In genomic region chr19:55172741-55173140, GRCh38 we compare ENCODE assay signal across 11 cellular contexts. TPM values are rescaled to one million over a fixed set of nuclear protein-coding genes. Genes with fewer than 3 reads are reported as not detected.
A peak's percentile ranks its signal among the peaks of the same experiment; 100 is the strongest.
DNase-seq lines count a peak whose midpoint lies in the region; TF ChIP-seq lines count a peak whose summit lies in the region.
"Had no signal": no experiment of that assay in that cellular context is flagged by ENCODE, and none has a peak within 500 bp of the region (broad histone marks: within the 10 kb centered on the region; RNA-seq: fewer than 3 reads in every experiment).

No MANE protein-coding gene starts in this region.

- H3K4me3 ChIP-seq in endodermal cell (ENCODE audit: low read length) = peak overlapping the region; percentile 81
- peak overlapping the region; percentile 64 for H3K4me3 ChIP-seq in neural progenitor cell

- peaks cover 95% of the 10 kb centered on the region for H3K27me3 Mint-ChIP-seq in endodermal cell (ENCODE audit: insufficient read depth)
- H3K27me3 Mint-ChIP-seq in neural progenitor cell (ENCODE audit: insufficient read depth, low read depth) = peaks cover 46% of the 10 kb centered on the region

- H3K4me1 Mint-ChIP-seq in endodermal cell = no peaks in the 10 kb centered on the region
- H3K4me1 Mint-ChIP-seq in neural progenitor cell = peaks cover 24% of the 10 kb centered on the region

- H3K27me3 ChIP-seq in endodermal cell (ENCODE audit: control insufficient read depth, insufficient read depth, low read length, poor library complexity, severe bottlenecking) (peaks cover 71% of the 10 kb centered on the region), neural progenitor cell (peaks cover 94% of the 10 kb centered on the region)

- no peaks in the 10 kb centered on the region for H4K20me1 ChIP-seq in neural progenitor cell (ENCODE audit: low read depth)

- no peaks in the 10 kb centered on the region for H3K36me3 ChIP-seq in endodermal cell (ENCODE audit: control insufficient read depth, insufficient read depth, low read length)
- H3K36me3 ChIP-seq in neural progenitor cell = no peaks in the 10 kb centered on the region

- H3K27ac ChIP-seq in endodermal cell (ENCODE audit: low read depth, low read length) = no peak overlapping the region
- H3K27ac ChIP-seq in neural progenitor cell = no peak overlapping the region
- H3K27ac ChIP-seq: hepatocyte had no signal

- peak; percentile 82 for DNase-seq in ELR (ENCODE audit: low read depth)
- DNase-seq in NCI-H69 (lab: John Stamatoyannopoulos, UW) = peak; percentile 22
- DNase-seq in endodermal cell = peak; percentile 55
- DNase-seq in neural progenitor cell (ENCODE audit: low spot score) = no peak
- DNase-seq in stimulated activated CD4-positive, alpha-beta T cell treated with anti-CD3 and anti-CD28 coated beads, Interleukin-1b, Interleukin-23, amount 100 ng/mL, for 48 hours = no peak
- DNase-seq in amygdala (lab: John Stamatoyannopoulos, UW) = no peak
- DNase-seq in NCI-H748 (lab: John Stamatoyannopoulos, UW; ENCODE audit: unreplicated experiment) = no peak
- DNase-seq: activated CD8-positive, alpha-beta memory T cell treated with anti-CD3 and anti-CD28 coated beads, Interleukin-2, amount 10 ng/mL, durations not matched to agents 7 days and 5 days; NCI-H524 treated with DMSO at 0.1 percent for 48 hours; stimulated activated CD4-positive, alpha-beta T cell treated with anti-CD3 and anti-CD28 coated beads, Interleukin-15, amount 100 ng/mL, for 24 hours had no signal

- no peaks in the 10 kb centered on the region for H3K36me3 Mint-ChIP-seq in endodermal cell (ENCODE audit: low read depth)
- H3K36me3 Mint-ChIP-seq in neural progenitor cell = peaks cover 2% of the 10 kb centered on the region
- H3K36me3 Mint-ChIP-seq: activated CD8-positive, alpha-beta memory T cell treated with anti-CD3 and anti-CD28 coated beads, Interleukin-2, amount 10 ng/mL, durations not matched to agents 7 days and 5 days had no signal

- peak overlapping the region; percentile 55 for H3K4me3 Mint-ChIP-seq in endodermal cell
- H3K4me3 Mint-ChIP-seq in neural progenitor cell = peak overlapping the region; percentile 84

- peak overlapping the region; percentile 81 for H2AFZ ChIP-seq in neural progenitor cell (replicated peaks)

- H3K9me3 Mint-ChIP-seq in endodermal cell (no peaks in the 10 kb centered on the region), neural progenitor cell (peaks cover 11% of the 10 kb centered on the region)

- no peak overlapping the region for H3K27ac Mint-ChIP-seq in endodermal cell
- no peak overlapping the region for H3K27ac Mint-ChIP-seq in neural progenitor cell
- H3K27ac Mint-ChIP-seq: activated CD8-positive, alpha-beta memory T cell treated with anti-CD3 and anti-CD28 coated beads, Interleukin-2, amount 10 ng/mL, durations not matched to agents 7 days and 5 days had no signal

- 21 to 46% methylated on average over 2 to 12 of the region's 12 CpGs for WGBS in endodermal cell (ENCODE audit: insufficient coverage in 1 of 2, insufficient read length in 1 of 2), 2 experiments

- H3K9me3 ChIP-seq in endodermal cell (ENCODE audit: control insufficient read depth, low read length) = no peaks in the 10 kb centered on the region
- no peaks in the 10 kb centered on the region for H3K9me3 ChIP-seq in neural progenitor cell (ENCODE audit: low read depth)

- H3F3A ChIP-seq in neural progenitor cell (ENCODE audit: low read depth) = peaks cover 23% of the 10 kb centered on the region

- H3K4me1 ChIP-seq in endodermal cell (ENCODE audit: control insufficient read depth, insufficient read depth, low read length) = no peaks in the 10 kb centered on the region
- H3K4me1 ChIP-seq in neural progenitor cell = no peaks in the 10 kb centered on the region

- peak overlapping the region; percentile 92 for H3K4me2 ChIP-seq in neural progenitor cell

- H3K79me2 ChIP-seq in neural progenitor cell (ENCODE audit: low read depth) = no peaks in the 10 kb centered on the region
- H3K79me2 ChIP-seq: hepatocyte had no signal

- H3K9ac ChIP-seq in endodermal cell (ENCODE audit: extremely low read depth, low read length, poor library complexity, severe bottlenecking) (no peak overlapping the region), neural progenitor cell (no peak overlapping the region)

- TF ChIP-seq CTCF in endodermal cell (conservative IDR thresholded peaks at IDR 0.05) = no peak
- TF ChIP-seq CTCF in neural progenitor cell (IDR thresholded peaks at IDR 0.05) = no peak

RNA-seq across cellular contexts. Expression of gene DNAAF3, which starts 6.3 kb away (rescaled TPM):
- 1 to 10 TPM; 5.9 to 9.5 TPM for total RNA-seq in endodermal cell
- polyA plus RNA-seq in endodermal cell (2013, experiment 1 of 2) = 10.2 TPM
- 7.5 TPM for polyA plus RNA-seq in endodermal cell (2013, experiment 2 of 2)
- total RNA-seq in neural progenitor cell (ENCODE audit: low replicate concordance) = 9.1 and 12.0 TPM in 2 replicates

RNA-seq across cellular contexts. Expression of gene SYT5, which starts 7.3 kb away (rescaled TPM):
- total RNA-seq in endodermal cell (not detected), neural progenitor cell (ENCODE audit: low replicate concordance) (0.22 TPM in 1 of 2 replicates, not detected in the other)
- 6.1 TPM for polyA plus RNA-seq in endodermal cell (2013, experiment 1 of 2)
- 7.9 TPM for polyA plus RNA-seq in endodermal cell (2013, experiment 2 of 2)
- total RNA-seq: activated CD8-positive, alpha-beta memory T cell treated with anti-CD3 and anti-CD28 coated beads, Interleukin-2, amount 10 ng/mL, durations not matched to agents 7 days and 5 days had no signal

RNA-seq across cellular contexts. Expression of gene TNNI3, which starts 15.2 kb away (rescaled TPM):
- total RNA-seq in endodermal cell (10 to 100 TPM in 1 of 2 donors, 1 to 10 TPM in 1; 9.8 to 14.2 TPM), neural progenitor cell (ENCODE audit: low replicate concordance) (22.2 and 41.0 TPM in 2 replicates)
- 9.9 TPM for polyA plus RNA-seq in endodermal cell (2013, experiment 1 of 2)
- 9.5 TPM for polyA plus RNA-seq in endodermal cell (2013, experiment 2 of 2)
- total RNA-seq: activated CD8-positive, alpha-beta memory T cell treated with anti-CD3 and anti-CD28 coated beads, Interleukin-2, amount 10 ng/mL, durations not matched to agents 7 days and 5 days had no signal

RNA-seq across cellular contexts. Expression of gene TNNT1, which starts 23.7 kb away (rescaled TPM):
- 10 to 100 TPM; 22.9 to 66.7 TPM for total RNA-seq in endodermal cell
- polyA plus RNA-seq in endodermal cell (2013, experiment 1 of 2) = 43.3 TPM
- 40.7 TPM for polyA plus RNA-seq in endodermal cell (2013, experiment 2 of 2)
- total RNA-seq in neural progenitor cell (ENCODE audit: low replicate concordance) = 74.1 and 121 TPM in 2 replicates

RNA-seq across cellular contexts. Expression of gene PTPRH, which starts 36.6 kb away (rescaled TPM):
- not detected for total RNA-seq in endodermal cell
- polyA plus RNA-seq in endodermal cell (2013, experiment 1 of 2) = 2.1 TPM
- 1.3 TPM for polyA plus RNA-seq in endodermal cell (2013, experiment 2 of 2)
- total RNA-seq in neural progenitor cell (ENCODE audit: low replicate concordance) = not detected in 2 replicates
- total RNA-seq: activated CD8-positive, alpha-beta memory T cell treated with anti-CD3 and anti-CD28 coated beads, Interleukin-2, amount 10 ng/mL, durations not matched to agents 7 days and 5 days had no signal

Comparison
In these comparisons a context has a peak if more than half of its experiments do, and no peak if none do; other contexts are left out.
1. DNase-seq: peak in ELR (single experiment), NCI-H69 (single experiment) and endodermal cell (single experiment); none in neural progenitor cell (single experiment), stimulated activated CD4-positive, alpha-beta T cell treated with anti-CD3 and anti-CD28 coated beads, Interleukin-1b, Interleukin-23, amount 100 ng/mL, for 48 hours (single experiment), amygdala (0 of 56) and NCI-H748 (single experiment).